Comparison of ENCODE assay signal across 26 cellular contexts in the genomic region with DNA sequence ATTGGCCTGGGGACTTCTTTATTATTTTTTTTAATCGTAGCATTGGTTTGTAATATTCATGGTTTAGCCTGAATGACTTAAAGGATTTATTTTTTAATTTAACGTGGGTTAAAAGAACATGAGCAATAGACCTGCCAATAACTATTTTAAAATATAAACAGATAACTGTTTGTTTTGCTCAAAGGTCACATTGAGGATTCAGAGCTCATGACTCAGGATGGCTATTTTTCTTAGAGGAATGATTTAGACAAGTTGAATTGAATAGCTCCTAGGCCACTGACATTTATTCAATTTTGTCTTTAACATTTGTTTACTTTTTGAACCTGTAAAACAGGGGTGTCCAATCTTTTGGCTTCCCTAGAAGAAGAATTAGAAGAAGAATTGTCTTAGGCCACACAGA.
"Had no signal": no experiment of that assay in that cellular context is flagged by ENCODE, and none has a peak within 500 bp of the region (broad histone marks: within the 10 kb centered on the region; RNA-seq: fewer than 3 reads in every experiment).

No MANE protein-coding gene starts in this region.

- ATAC-seq: foreskin keratinocyte; naive thymus-derived CD8-positive, alpha-beta T cell; stimulated activated naive B cell treated with anti-CD40 and anti-IgM and Interleukin-4, amounts not matched to agents 10 μg/mL and 1 μg/mL and 100 μg/mL, for 72 hours had no signal

- H3K9me3 ChIP-seq: esophagus muscularis mucosa, prostate gland, right atrium auricular region, sigmoid colon, thyroid gland, vagina had no signal

- H3K36me3 ChIP-seq: esophagus muscularis mucosa, prostate gland, right atrium auricular region, sigmoid colon, thyroid gland, vagina had no signal

- H3K4me1 Mint-ChIP-seq: immature natural killer cell had no signal

- H3K27ac ChIP-seq: coronary artery, esophagus muscularis mucosa, foreskin keratinocyte, prostate gland, right atrium auricular region, sigmoid colon, skin epidermis, thyroid gland, vagina had no signal

- H3K4me3 Mint-ChIP-seq: immature natural killer cell; naive thymus-derived CD8-positive, alpha-beta T cell; nephron progenitor cell; stimulated activated naive B cell treated with anti-CD40 and anti-IgM and Interleukin-4, amounts not matched to agents 10 μg/mL and 1 μg/mL and 100 μg/mL, for 72 hours; stimulated activated naive CD8-positive, alpha-beta T cell treated with anti-CD3 and anti-CD28 coated beads, Interleukin-15, Interleukin-2, amounts not matched to agents 100 ng/mL and 50 ng/mL, for 24 hours had no signal

- FAIRE-seq: endothelial cell of umbilical vein, keratinocyte had no signal

- H3K27me3 ChIP-seq: esophagus muscularis mucosa, right atrium auricular region, sigmoid colon, thyroid gland, vagina had no signal

- H3K27ac Mint-ChIP-seq: immature natural killer cell; naive thymus-derived CD8-positive, alpha-beta T cell; stimulated activated naive CD8-positive, alpha-beta T cell treated with anti-CD3 and anti-CD28 coated beads, Interleukin-15, Interleukin-2, amounts not matched to agents 100 ng/mL and 50 ng/mL, for 24 hours had no signal

- H3K4me3 ChIP-seq: coronary artery, esophagus muscularis mucosa, lung, prostate gland, right atrium auricular region, sigmoid colon, skin epidermis, thyroid gland, vagina had no signal

- H3K27me3 Mint-ChIP-seq: naive thymus-derived CD8-positive, alpha-beta T cell; stimulated activated naive B cell treated with anti-CD40 and anti-IgM and Interleukin-4, amounts not matched to agents 10 μg/mL and 1 μg/mL and 100 μg/mL, for 72 hours; stimulated activated naive CD8-positive, alpha-beta T cell treated with anti-CD3 and anti-CD28 coated beads, Interleukin-15, Interleukin-2, amounts not matched to agents 100 ng/mL and 50 ng/mL, for 24 hours had no signal

- DNase-seq: dermis blood vessel endothelial cell; effector memory CD4-positive, alpha-beta T cell; foreskin keratinocyte; hypothalamus; immature natural killer cell; mesendoderm; midbrain; naive thymus-derived CD8-positive, alpha-beta T cell; nephron progenitor cell; nucleus accumbens; sigmoid colon; stimulated activated CD4-positive, alpha-beta T cell treated with anti-CD3 and anti-CD28 coated beads, Interleukin-15, amount 100 ng/mL, for 24 hours; stimulated activated CD4-positive, alpha-beta T cell treated with anti-CD3 and anti-CD28 coated beads, Interleukin-2, amount 100 ng/mL, for 48 hours; stimulated activated naive B cell treated with anti-CD40 and anti-IgM and Interleukin-4, amounts not matched to agents 10 μg/mL and 1 μg/mL and 100 μg/mL, for 72 hours; thyroid gland; trophoblast cell had no signal

- H3K9me3 Mint-ChIP-seq: immature natural killer cell had no signal
